In genomic region chr3:40505599-40506462, GRCh38 we compare ENCODE assay signal across 8 cellular contexts. TPM values are rescaled to one million over a fixed set of nuclear protein-coding genes. Genes with fewer than 3 reads are reported as not detected.
DNase-seq lines count a peak whose midpoint lies in the region; FAIRE-seq and TF ChIP-seq lines count a peak whose summit lies in the region.

Gene ZNF620, plus strand, starts transcription at chr3:40506039. Its CDS starts 314 bp downstream, at chr3:40506353.

- H3K4me3 ChIP-seq in ascending aorta (peak within 1 kb of the TSS; percentile 52 to 69), rectal smooth muscle tissue (ENCODE audit: low read length) (peak within 1 kb of the TSS; percentile 89)

- no peak for FAIRE-seq in H54 (lab: Jason Lieb, UNC)

- peak in 2 of 3 experiments; percentile 18 to 40 for TF ChIP-seq CTCF in ascending aorta (IDR thresholded peaks at IDR 0.05)

- no peaks in the 10 kb centered on the region for H3K9me3 ChIP-seq in ascending aorta

- peaks cover 0 to 11% of the 10 kb centered on the region in 2 donors for H3K36me3 ChIP-seq in ascending aorta
- no peaks in the 10 kb centered on the region for H3K36me3 ChIP-seq in rectal smooth muscle tissue (ENCODE audit: control insufficient read depth, insufficient read depth, low read length)

- H3K4me1 ChIP-seq in ascending aorta (peaks cover 5 to 10% of the 10 kb centered on the region in 2 donors), rectal smooth muscle tissue (ENCODE audit: control insufficient read depth, insufficient read depth, low read length) (no peaks in the 10 kb centered on the region)

- DNase-seq in ELF-1 (ENCODE audit: low read depth, low spot score) (peak; percentile 94), H54 (ENCODE audit: insufficient read length, low spot score) (peak; percentile 34), NCI-H1092 (lab: John Stamatoyannopoulos, UW) (peak; percentile 85), T-helper 1 cell (peak; percentile 9 to 42 (median 16)), ascending aorta (ENCODE audit: low spot score in 2 of 2) (peak; percentile 12 to 90), hippocampal formation (lab: John Stamatoyannopoulos, UW) (peak; percentile 30 to 59), GF-D8 (lab: John Stamatoyannopoulos, UW) (no peak)

- H3K27me3 ChIP-seq in ascending aorta (no peaks in the 10 kb centered on the region), rectal smooth muscle tissue (ENCODE audit: control insufficient read depth, insufficient read depth, low read length) (no peaks in the 10 kb centered on the region)

- H3K9ac ChIP-seq in rectal smooth muscle tissue (ENCODE audit: low read length) = peak within 1 kb of the TSS; percentile 81

- no peak for TF ChIP-seq POLR2A in H54 (IDR thresholded peaks at IDR 0.05; ENCODE audit: low read depth, low read length)

- H3K27ac ChIP-seq in ascending aorta (peak within 1 kb of the TSS; percentile 77 to 82), rectal smooth muscle tissue (ENCODE audit: low read depth, low read length) (peak within 1 kb of the TSS; percentile 70)

- intact Hi-C loops in ascending aorta (cut with DNase I) = loop anchor here (1.0 to 10.0 kb wide), 5 partner anchors 18 to 369 kb away; partner anchors contain the start of genes EIF1B, ZNF619 and ZNF621

RNA-seq across cellular contexts. Expression of gene ZNF620, which starts in this region (rescaled TPM):
- not detected for total RNA-seq in ascending aorta

Comparison
In these comparisons a context has a peak if more than half of its experiments do, and no peak if none do; other contexts are left out.
1. Peak in DNase-seq, H3K4me3 ChIP-seq and H3K27ac ChIP-seq in ascending aorta; RNA of the gene not detected or under 1 TPM.